1 cellular context compared by ENCODE assay signal in the genomic region with DNA sequence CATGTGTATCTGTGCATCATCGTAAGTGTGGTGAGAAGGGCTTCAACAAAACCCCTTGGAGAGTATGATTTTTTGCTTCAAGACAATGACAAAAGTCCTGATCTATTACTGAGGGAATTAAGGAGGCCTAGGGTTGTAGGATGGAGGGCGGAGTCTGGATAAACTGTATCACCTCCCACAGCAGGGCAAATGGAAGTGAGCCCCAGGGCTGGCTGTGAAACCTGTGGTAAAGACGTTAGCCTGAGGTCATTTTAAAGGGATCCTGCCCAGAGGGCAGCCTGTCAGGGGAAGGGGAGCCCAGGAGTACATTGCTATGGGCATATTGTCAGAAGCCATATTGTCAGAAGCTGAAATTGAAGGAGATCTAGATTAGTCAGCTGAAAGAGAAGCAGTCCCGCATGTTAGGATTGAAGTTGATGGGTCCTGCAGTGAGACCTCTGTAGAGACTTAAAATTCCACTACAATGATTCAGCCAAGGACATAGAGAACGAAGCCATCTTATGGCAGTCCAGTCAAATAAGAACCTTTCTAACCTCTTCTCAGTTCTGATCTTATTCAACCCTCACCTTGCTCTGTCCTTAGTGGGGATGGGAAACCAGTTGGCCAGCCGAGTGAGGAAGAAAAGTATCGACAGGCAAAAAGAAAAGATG.
TF ChIP-seq lines count a peak whose summit lies in the region.

No MANE protein-coding gene starts in this region.

TF ChIP-seq in WTC11, 78 proteins besides CTCF, POLR2A, EP300 and RAD21 (continued from another document):
- TF ChIP-seq RELA (CRISPR knock-in tag; IDR thresholded peaks at IDR 0.05; ENCODE audit: borderline replicate concordance) (no peak), MXD4 (CRISPR knock-in tag; IDR thresholded peaks at IDR 0.05; ENCODE audit: borderline replicate concordance) (no peak), ZNF423 (CRISPR knock-in tag; IDR thresholded peaks at IDR 0.05) (no peak), TEAD1 (CRISPR knock-in tag; IDR thresholded peaks at IDR 0.05) (no peak), NR1H2 (CRISPR knock-in tag; IDR thresholded peaks at IDR 0.05) (no peak)
- TF ChIP-seq, protein P1, sequence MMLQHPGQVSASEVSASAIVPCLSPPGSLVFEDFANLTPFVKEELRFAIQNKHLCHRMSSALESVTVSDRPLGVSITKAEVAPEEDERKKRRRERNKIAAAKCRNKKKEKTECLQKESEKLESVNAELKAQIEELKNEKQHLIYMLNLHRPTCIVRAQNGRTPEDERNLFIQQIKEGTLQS (CRISPR knock-in tag; conservative IDR thresholded peaks at IDR 0.05) = no peak
- TF ChIP-seq, protein P2, sequence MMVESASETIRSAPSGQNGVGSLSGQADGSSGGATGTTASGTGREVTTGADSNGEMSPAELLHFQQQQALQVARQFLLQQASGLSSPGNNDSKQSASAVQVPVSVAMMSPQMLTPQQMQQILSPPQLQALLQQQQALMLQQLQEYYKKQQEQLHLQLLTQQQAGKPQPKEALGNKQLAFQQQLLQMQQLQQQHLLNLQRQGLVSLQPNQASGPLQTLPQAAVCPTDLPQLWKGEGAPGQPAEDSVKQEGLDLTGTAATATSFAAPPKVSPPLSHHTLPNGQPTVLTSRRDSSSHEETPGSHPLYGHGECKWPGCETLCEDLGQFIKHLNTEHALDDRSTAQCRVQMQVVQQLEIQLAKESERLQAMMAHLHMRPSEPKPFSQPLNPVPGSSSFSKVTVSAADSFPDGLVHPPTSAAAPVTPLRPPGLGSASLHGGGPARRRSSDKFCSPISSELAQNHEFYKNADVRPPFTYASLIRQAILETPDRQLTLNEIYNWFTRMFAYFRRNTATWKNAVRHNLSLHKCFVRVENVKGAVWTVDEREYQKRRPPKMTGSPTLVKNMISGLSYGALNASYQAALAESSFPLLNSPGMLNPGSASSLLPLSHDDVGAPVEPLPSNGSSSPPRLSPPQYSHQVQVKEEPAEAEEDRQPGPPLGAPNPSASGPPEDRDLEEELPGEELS (CRISPR knock-in tag; IDR thresholded peaks at IDR 0.05) = no peak
- TF ChIP-seq, protein P3, sequence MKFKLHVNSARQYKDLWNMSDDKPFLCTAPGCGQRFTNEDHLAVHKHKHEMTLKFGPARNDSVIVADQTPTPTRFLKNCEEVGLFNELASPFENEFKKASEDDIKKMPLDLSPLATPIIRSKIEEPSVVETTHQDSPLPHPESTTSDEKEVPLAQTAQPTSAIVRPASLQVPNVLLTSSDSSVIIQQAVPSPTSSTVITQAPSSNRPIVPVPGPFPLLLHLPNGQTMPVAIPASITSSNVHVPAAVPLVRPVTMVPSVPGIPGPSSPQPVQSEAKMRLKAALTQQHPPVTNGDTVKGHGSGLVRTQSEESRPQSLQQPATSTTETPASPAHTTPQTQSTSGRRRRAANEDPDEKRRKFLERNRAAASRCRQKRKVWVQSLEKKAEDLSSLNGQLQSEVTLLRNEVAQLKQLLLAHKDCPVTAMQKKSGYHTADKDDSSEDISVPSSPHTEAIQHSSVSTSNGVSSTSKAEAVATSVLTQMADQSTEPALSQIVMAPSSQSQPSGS (CRISPR knock-in tag; IDR thresholded peaks at IDR 0.05; ENCODE audit: borderline replicate concordance, low read depth) = no peak
- TF ChIP-seq, protein P4, sequence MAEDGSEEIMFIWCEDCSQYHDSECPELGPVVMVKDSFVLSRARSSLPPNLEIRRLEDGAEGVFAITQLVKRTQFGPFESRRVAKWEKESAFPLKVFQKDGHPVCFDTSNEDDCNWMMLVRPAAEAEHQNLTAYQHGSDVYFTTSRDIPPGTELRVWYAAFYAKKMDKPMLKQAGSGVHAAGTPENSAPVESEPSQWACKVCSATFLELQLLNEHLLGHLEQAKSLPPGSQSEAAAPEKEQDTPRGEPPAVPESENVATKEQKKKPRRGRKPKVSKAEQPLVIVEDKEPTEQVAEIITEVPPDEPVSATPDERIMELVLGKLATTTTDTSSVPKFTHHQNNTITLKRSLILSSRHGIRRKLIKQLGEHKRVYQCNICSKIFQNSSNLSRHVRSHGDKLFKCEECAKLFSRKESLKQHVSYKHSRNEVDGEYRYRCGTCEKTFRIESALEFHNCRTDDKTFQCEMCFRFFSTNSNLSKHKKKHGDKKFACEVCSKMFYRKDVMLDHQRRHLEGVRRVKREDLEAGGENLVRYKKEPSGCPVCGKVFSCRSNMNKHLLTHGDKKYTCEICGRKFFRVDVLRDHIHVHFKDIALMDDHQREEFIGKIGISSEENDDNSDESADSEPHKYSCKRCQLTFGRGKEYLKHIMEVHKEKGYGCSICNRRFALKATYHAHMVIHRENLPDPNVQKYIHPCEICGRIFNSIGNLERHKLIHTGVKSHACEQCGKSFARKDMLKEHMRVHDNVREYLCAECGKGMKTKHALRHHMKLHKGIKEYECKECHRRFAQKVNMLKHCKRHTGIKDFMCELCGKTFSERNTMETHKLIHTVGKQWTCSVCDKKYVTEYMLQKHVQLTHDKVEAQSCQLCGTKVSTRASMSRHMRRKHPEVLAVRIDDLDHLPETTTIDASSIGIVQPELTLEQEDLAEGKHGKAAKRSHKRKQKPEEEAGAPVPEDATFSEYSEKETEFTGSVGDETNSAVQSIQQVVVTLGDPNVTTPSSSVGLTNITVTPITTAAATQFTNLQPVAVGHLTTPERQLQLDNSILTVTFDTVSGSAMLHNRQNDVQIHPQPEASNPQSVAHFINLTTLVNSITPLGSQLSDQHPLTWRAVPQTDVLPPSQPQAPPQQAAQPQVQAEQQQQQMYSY (CRISPR knock-in tag; IDR thresholded peaks at IDR 0.05) = no peak
- TF ChIP-seq, protein P5, sequence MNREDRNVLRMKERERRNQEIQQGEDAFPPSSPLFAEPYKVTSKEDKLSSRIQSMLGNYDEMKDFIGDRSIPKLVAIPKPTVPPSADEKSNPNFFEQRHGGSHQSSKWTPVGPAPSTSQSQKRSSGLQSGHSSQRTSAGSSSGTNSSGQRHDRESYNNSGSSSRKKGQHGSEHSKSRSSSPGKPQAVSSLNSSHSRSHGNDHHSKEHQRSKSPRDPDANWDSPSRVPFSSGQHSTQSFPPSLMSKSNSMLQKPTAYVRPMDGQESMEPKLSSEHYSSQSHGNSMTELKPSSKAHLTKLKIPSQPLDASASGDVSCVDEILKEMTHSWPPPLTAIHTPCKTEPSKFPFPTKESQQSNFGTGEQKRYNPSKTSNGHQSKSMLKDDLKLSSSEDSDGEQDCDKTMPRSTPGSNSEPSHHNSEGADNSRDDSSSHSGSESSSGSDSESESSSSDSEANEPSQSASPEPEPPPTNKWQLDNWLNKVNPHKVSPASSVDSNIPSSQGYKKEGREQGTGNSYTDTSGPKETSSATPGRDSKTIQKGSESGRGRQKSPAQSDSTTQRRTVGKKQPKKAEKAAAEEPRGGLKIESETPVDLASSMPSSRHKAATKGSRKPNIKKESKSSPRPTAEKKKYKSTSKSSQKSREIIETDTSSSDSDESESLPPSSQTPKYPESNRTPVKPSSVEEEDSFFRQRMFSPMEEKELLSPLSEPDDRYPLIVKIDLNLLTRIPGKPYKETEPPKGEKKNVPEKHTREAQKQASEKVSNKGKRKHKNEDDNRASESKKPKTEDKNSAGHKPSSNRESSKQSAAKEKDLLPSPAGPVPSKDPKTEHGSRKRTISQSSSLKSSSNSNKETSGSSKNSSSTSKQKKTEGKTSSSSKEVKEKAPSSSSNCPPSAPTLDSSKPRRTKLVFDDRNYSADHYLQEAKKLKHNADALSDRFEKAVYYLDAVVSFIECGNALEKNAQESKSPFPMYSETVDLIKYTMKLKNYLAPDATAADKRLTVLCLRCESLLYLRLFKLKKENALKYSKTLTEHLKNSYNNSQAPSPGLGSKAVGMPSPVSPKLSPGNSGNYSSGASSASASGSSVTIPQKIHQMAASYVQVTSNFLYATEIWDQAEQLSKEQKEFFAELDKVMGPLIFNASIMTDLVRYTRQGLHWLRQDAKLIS (CRISPR knock-in tag; IDR thresholded peaks at IDR 0.05; ENCODE audit: borderline replicate concordance) = no peak
